In the genomic region with DNA sequence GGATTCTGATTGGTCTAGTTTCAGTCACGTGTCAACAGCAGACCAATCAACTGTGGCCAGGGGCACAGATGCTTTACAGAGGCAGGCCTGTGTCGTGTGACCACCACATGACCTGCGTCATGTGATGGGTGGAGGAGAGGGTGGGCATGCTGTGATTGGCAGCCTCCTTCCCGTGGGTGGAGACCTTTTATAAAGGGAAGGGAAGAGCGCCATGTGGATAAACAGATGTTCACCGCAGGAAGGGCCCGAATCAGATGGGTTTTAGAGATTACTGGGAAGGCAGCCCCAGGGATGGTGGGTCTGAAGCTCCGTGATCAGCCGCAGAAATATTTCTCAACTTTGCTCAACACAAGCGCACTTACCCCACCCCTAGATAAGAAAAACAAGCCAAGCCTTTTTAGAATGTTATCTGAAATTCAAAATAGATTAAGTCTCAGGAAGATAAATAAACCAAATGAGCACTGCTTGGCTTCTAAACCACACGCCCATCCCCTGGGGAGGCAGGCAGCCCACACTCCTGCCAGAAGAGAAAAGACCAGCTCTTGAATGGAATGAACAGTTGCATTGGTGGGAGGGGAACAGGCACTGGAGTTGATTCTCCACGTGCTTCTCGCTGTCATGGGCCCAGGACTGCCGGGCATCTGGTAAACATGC, we compare ENCODE assay signal across 9 cellular contexts. TPM values are rescaled to one million over a fixed set of nuclear protein-coding genes. Genes with fewer than 3 reads are reported as not detected.
DNase-seq lines count a peak whose midpoint lies in the region; ATAC-seq and TF ChIP-seq lines count a peak whose summit lies in the region.
"Had no signal": no experiment of that assay in that cellular context is flagged by ENCODE, and none has a peak within 500 bp of the region (broad histone marks: within the 10 kb centered on the region; RNA-seq: fewer than 3 reads in every experiment).

No MANE protein-coding gene starts in this region.

- DNase-seq in H7 (peak; percentile 85), SK-N-MC (ENCODE audit: low read depth, low spot score) (peak; percentile 70), glomerular endothelial cell (ENCODE audit: extremely low read depth, low read depth, low spot score) (peak; percentile 18), smooth muscle cell of the brain vasculature (ENCODE audit: low read depth, low spot score) (peak; percentile 96), RWPE1 (ENCODE audit: low spot score) (no peak)
- DNase-seq in activated naive CD4-positive, alpha-beta T cell treated with anti-CD3 and anti-CD28 coated beads, Interleukin-2, amount 50 U/mL, for 16 hours: no peak
- no peak for DNase-seq in naive thymus-derived CD8-positive, alpha-beta T cell
- DNase-seq: NCI-H2081 had no signal

- TF ChIP-seq CTCF in RWPE1 (conservative IDR thresholded peaks at IDR 0.05; ENCODE audit: low read depth): no peak

- CTCF ChIA-PET in RWPE1 (lab: Yijun Ruan, JAX): interaction anchor here (0.5 to 0.6 kb wide), 2 partner anchors 1061 to 1137 kb away, joined by 3 read pairs; no protein-coding TSS in a partner anchor

- H3K4me3 Mint-ChIP-seq in naive thymus-derived CD8-positive, alpha-beta T cell: no peak overlapping the region

- peaks cover 1 to 27% (median 9%) of the 10 kb centered on the region in 5 donors for H3K27me3 Mint-ChIP-seq in naive thymus-derived CD8-positive, alpha-beta T cell

- H3K9me3 ChIP-seq in SK-N-MC (ENCODE audit: low read depth, low read length): no peaks in the 10 kb centered on the region

- H3K27ac ChIP-seq in SK-N-MC (peak overlapping the region; percentile 80), RWPE1 (no peak overlapping the region)

- no peaks in the 10 kb centered on the region for H3K36me3 ChIP-seq in H7 (replicated peaks; ENCODE audit: control insufficient read depth, insufficient read depth, low read length)
- H3K36me3 ChIP-seq in SK-N-MC (ENCODE audit: insufficient read depth, low read length): no peaks in the 10 kb centered on the region

- peaks cover 1% of the 10 kb centered on the region; the same call in 1 of the 2 replicates for H3K27me3 ChIP-seq in H7 (ENCODE audit: control insufficient read depth, insufficient read depth, low read length)

- H3K9me3 Mint-ChIP-seq in naive thymus-derived CD8-positive, alpha-beta T cell: no peaks in the 10 kb centered on the region

- no peak for ATAC-seq in naive thymus-derived CD8-positive, alpha-beta T cell
- no peak for ATAC-seq in HG03520 (IDR thresholded peaks at IDR 0.05; ENCODE audit: unreplicated experiment)

- H3K36me3 Mint-ChIP-seq in naive thymus-derived CD8-positive, alpha-beta T cell: no peaks in the 10 kb centered on the region

- POLR2A ChIA-PET in RWPE1 (lab: Yijun Ruan, JAX; ENCODE audit: low non-redundant PET): no interaction called here
- POLR2A ChIA-PET in naive thymus-derived CD8-positive, alpha-beta T cell (lab: Charles Lee): no interaction called here

- no peak overlapping the region for H3K27ac Mint-ChIP-seq in naive thymus-derived CD8-positive, alpha-beta T cell

- peaks cover 8 to 25% (median 13%) of the 10 kb centered on the region in 4 donors for H3K4me1 Mint-ChIP-seq in naive thymus-derived CD8-positive, alpha-beta T cell

- H3K9ac ChIP-seq in SK-N-MC (ENCODE audit: insufficient read length): no peak overlapping the region

- no peak overlapping the region for H3K4me3 ChIP-seq in H7 (ENCODE audit: insufficient read depth, low read depth, low read length)
- H3K4me3 ChIP-seq in SK-N-MC: peak overlapping the region; percentile 28; the same call in 1 of the 2 replicates

RNA-seq across cellular contexts. Expression of gene ROPN1L, which starts 43.6 kb away (rescaled TPM):
- total RNA-seq in H7 (2014; rRNA removed; shearing (Covaris generic)): 0.26 TPM in 1 of 2 replicates, not detected in the other
- 1.5 and 4.2 TPM in 2 replicates for total RNA-seq in glomerular endothelial cell
- total RNA-seq in naive thymus-derived CD8-positive, alpha-beta T cell: under 1 TPM in 1 of 2 experiments, not detected in 1; 0.57 TPM
- polyA plus RNA-seq in naive thymus-derived CD8-positive, alpha-beta T cell: 1 to 10 TPM; 1.0 to 1.7 (median 1.6) TPM

Comparison
In these comparisons a context has a peak if more than half of its experiments do, and no peak if none do; other contexts are left out.
1. DNase-seq: peak in H7 (single experiment), SK-N-MC (single experiment), glomerular endothelial cell (single experiment) and smooth muscle cell of the brain vasculature (single experiment); none in activated naive CD4-positive, alpha-beta T cell treated with anti-CD3 and anti-CD28 coated beads, Interleukin-2, amount 50 U/mL, for 16 hours (single experiment), RWPE1 (single experiment) and naive thymus-derived CD8-positive, alpha-beta T cell (0 of 10).